Comparison of ENCODE assay signal across 1 cellular context in the genomic region with DNA sequence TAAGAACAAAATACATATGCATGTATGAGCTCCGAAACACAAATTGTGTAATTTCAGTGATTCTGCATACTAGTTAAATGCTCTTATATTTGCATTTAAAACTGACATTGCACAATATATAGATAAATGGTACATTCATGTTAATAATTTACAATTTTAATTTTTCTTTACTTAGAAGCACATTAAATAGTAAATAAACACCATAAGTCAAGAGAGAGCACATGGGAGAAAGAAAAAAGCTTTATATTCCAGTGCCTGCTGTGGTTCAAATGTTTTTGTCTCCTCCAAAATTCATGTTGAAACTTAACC.
TF ChIP-seq lines count a peak whose summit lies in the region.

No MANE protein-coding gene starts in this region.

TF ChIP-seq in endothelial cell of umbilical vein, 7 proteins besides CTCF, POLR2A, EP300 and RAD21:
- TF ChIP-seq GATA2 (IDR thresholded peaks at IDR 0.05; ENCODE audit: insufficient read depth, insufficient read length, low read depth, low read length) = no peak
